21 cellular contexts compared by ENCODE assay signal in the genomic region with DNA sequence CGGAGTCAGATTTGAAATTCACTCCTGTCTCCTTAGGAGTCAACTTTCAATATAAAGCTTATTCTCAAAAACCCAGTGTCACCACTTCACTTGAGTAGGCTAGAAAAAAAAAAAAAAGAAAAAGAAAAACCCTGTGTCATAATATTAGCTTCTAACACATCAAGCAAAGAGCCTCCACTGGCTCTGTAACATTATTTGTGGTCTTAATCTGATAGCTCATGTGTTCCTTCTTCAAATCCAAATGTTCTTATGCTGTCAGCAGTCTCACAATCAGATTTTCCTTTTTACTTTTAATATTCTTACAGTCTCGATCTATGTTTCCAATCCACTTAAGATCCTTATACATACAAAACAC. TPM values are rescaled to one million over a fixed set of nuclear protein-coding genes. Genes with fewer than 3 reads are reported as not detected.
DNase-seq lines count a peak whose midpoint lies in the region; ATAC-seq and TF ChIP-seq lines count a peak whose summit lies in the region.
"Had no signal": no experiment of that assay in that cellular context is flagged by ENCODE, and none has a peak within 500 bp of the region (broad histone marks: within the 10 kb centered on the region; RNA-seq: fewer than 3 reads in every experiment).

No MANE protein-coding gene starts in this region.

- intact Hi-C loops in activated CD4-positive, alpha-beta memory T cell treated with anti-CD3 and anti-CD28 coated beads for 36 hours (cut with micrococcal nuclease): no loop called here
- intact Hi-C loops in Caco-2 (cut with micrococcal nuclease; ENCODE audit: unreplicated experiment): no loop called here

- H3K9me3 ChIP-seq in Caco-2: no peaks in the 10 kb centered on the region
- H3K9me3 ChIP-seq: A549 had no signal

- peaks cover 15% of the 10 kb centered on the region for H3K4me1 ChIP-seq in Caco-2
- H3K4me1 ChIP-seq: A549 had no signal

- DNase-seq in activated CD4-positive, alpha-beta memory T cell treated with anti-CD3 and anti-CD28 coated beads for 36 hours: no peak
- no peak for DNase-seq in activated CD4-positive, alpha-beta memory T cell treated with anti-CD3 and anti-CD28 coated beads, Interleukin-2, amount 10 ng/mL, durations not matched to agents 7 days and 5 days
- DNase-seq in Caco-2 (no peak), NCI-H226 (no peak)
- no peak for DNase-seq in activated naive CD8-positive, alpha-beta T cell treated with anti-CD3 and anti-CD28 coated beads for 36 hours
- DNase-seq in naive thymus-derived CD8-positive, alpha-beta T cell: no peak
- DNase-seq: activated naive CD8-positive, alpha-beta T cell treated with anti-CD3 and anti-CD28 coated beads, Interleukin-2, amount 10 ng/mL, durations not matched to agents 7 days and 5 days; DMS79; glutamatergic neuron; kidney; NCI-H1092; NCI-H1930; NCI-H446; nucleus accumbens; WERI-Rb-1 had no signal

- BruUV-seq in Caco-2 (replicated peaks; lab: Mats Ljungman, UMichigan): no TSS peak

- TF ChIP-seq CTCF in Caco-2 (IDR thresholded peaks at IDR 0.05; ENCODE audit: insufficient read depth in 1 of 2, low read depth in 1 of 2, low read length in 1 of 2, severe bottlenecking in 1 of 2, unreplicated experiment in 1 of 2): no peak

- peak overlapping the region; percentile 46 for H3K27ac Mint-ChIP-seq in activated CD4-positive, alpha-beta memory T cell treated with anti-CD3 and anti-CD28 coated beads for 36 hours
- H3K27ac Mint-ChIP-seq in activated CD4-positive, alpha-beta memory T cell treated with anti-CD3 and anti-CD28 coated beads, Interleukin-2, amount 10 ng/mL, durations not matched to agents 7 days and 5 days: no peak overlapping the region
- peak overlapping the region; percentile 73 for H3K27ac Mint-ChIP-seq in Caco-2 (ENCODE audit: unreplicated experiment)
- H3K27ac Mint-ChIP-seq in activated naive CD8-positive, alpha-beta T cell treated with anti-CD3 and anti-CD28 coated beads for 36 hours: peak overlapping the region; percentile 67
- H3K27ac Mint-ChIP-seq in naive thymus-derived CD8-positive, alpha-beta T cell: peak overlapping the region in 9 of 10 donors; percentile 24 to 81 (median 69)
- H3K27ac Mint-ChIP-seq: activated naive CD8-positive, alpha-beta T cell treated with anti-CD3 and anti-CD28 coated beads, Interleukin-2, amount 10 ng/mL, durations not matched to agents 7 days and 5 days had no signal

- H3K4me3 ChIP-seq in Caco-2 (ENCODE audit: low read depth, low read length): no peak overlapping the region
- H3K4me3 ChIP-seq: A549, lung had no signal

- no peaks in the 10 kb centered on the region for H3K27me3 ChIP-seq in Caco-2 (replicated peaks; ENCODE audit: control insufficient read depth, insufficient read depth, low read length)

- CTCF ChIA-PET in activated CD4-positive, alpha-beta memory T cell treated with anti-CD3 and anti-CD28 coated beads for 36 hours (lab: Charles Lee): no interaction called here
- CTCF ChIA-PET in activated CD4-positive, alpha-beta memory T cell treated with anti-CD3 and anti-CD28 coated beads, Interleukin-2, amount 10 ng/mL, durations not matched to agents 7 days and 5 days (lab: Charles Lee): no interaction called here
- CTCF ChIA-PET in Caco-2 (lab: Charles Lee): no interaction called here

- no peak for ATAC-seq in naive thymus-derived CD8-positive, alpha-beta T cell
- no peak for ATAC-seq in HG02884 (IDR thresholded peaks at IDR 0.05; ENCODE audit: unreplicated experiment)
- no peak for ATAC-seq in HG02840 (IDR thresholded peaks at IDR 0.05; ENCODE audit: low FRiP score, unreplicated experiment)
- ATAC-seq: A549, SK-N-SH treated with all-trans-retinoic acid at 6 μM for 48 hours had no signal

- no peaks in the 10 kb centered on the region for H3K9me3 Mint-ChIP-seq in activated CD4-positive, alpha-beta memory T cell treated with anti-CD3 and anti-CD28 coated beads for 36 hours
- H3K9me3 Mint-ChIP-seq in activated CD4-positive, alpha-beta memory T cell treated with anti-CD3 and anti-CD28 coated beads, Interleukin-2, amount 10 ng/mL, durations not matched to agents 7 days and 5 days: no peaks in the 10 kb centered on the region
- H3K9me3 Mint-ChIP-seq in Caco-2 (ENCODE audit: unreplicated experiment): no peaks in the 10 kb centered on the region
- no peaks in the 10 kb centered on the region for H3K9me3 Mint-ChIP-seq in activated naive CD8-positive, alpha-beta T cell treated with anti-CD3 and anti-CD28 coated beads for 36 hours
- H3K9me3 Mint-ChIP-seq in naive thymus-derived CD8-positive, alpha-beta T cell: no peaks in the 10 kb centered on the region
- H3K9me3 Mint-ChIP-seq: activated naive CD8-positive, alpha-beta T cell treated with anti-CD3 and anti-CD28 coated beads, Interleukin-2, amount 10 ng/mL, durations not matched to agents 7 days and 5 days; T-helper 2 cell treated with Interferon-gamma antibody and Interleukin-4, amounts not matched to agents 5 μg/mL and 100 μg/mL, for 36 hours had no signal

- peaks cover 38% of the 10 kb centered on the region for H3K36me3 Mint-ChIP-seq in activated CD4-positive, alpha-beta memory T cell treated with anti-CD3 and anti-CD28 coated beads for 36 hours
- peaks cover 61% of the 10 kb centered on the region for H3K36me3 Mint-ChIP-seq in activated CD4-positive, alpha-beta memory T cell treated with anti-CD3 and anti-CD28 coated beads, Interleukin-2, amount 10 ng/mL, durations not matched to agents 7 days and 5 days (ENCODE audit: low read depth)
- peaks cover 55% of the 10 kb centered on the region for H3K36me3 Mint-ChIP-seq in Caco-2 (ENCODE audit: insufficient read depth, unreplicated experiment)
- peaks cover 36% of the 10 kb centered on the region for H3K36me3 Mint-ChIP-seq in activated naive CD8-positive, alpha-beta T cell treated with anti-CD3 and anti-CD28 coated beads for 36 hours
- peaks cover 6 to 87% (median 43%) of the 10 kb centered on the region in 3 donors for H3K36me3 Mint-ChIP-seq in naive thymus-derived CD8-positive, alpha-beta T cell

- POLR2A ChIA-PET in activated CD4-positive, alpha-beta memory T cell treated with anti-CD3 and anti-CD28 coated beads for 36 hours (lab: Charles Lee): interaction anchor here (1.4 kb wide), 1 partner anchor 25 kb away, joined by 3 read pairs; a partner anchor contains a TSS
- POLR2A ChIA-PET in activated CD4-positive, alpha-beta memory T cell treated with anti-CD3 and anti-CD28 coated beads, Interleukin-2, amount 10 ng/mL, durations not matched to agents 7 days and 5 days (lab: Charles Lee): no interaction called here
- POLR2A ChIA-PET in Caco-2 (lab: Charles Lee): no interaction called here
- POLR2A ChIA-PET in naive thymus-derived CD8-positive, alpha-beta T cell (lab: Charles Lee): interaction anchor here (0.8 kb wide), 1 partner anchor 103 kb away, joined by 3 read pairs; no protein-coding TSS in a partner anchor

- H3K36me3 ChIP-seq in Caco-2 (ENCODE audit: control insufficient read depth, insufficient read depth, low read length): no peaks in the 10 kb centered on the region

- H3K4me3 Mint-ChIP-seq in activated CD4-positive, alpha-beta memory T cell treated with anti-CD3 and anti-CD28 coated beads for 36 hours: no peak overlapping the region
- no peak overlapping the region for H3K4me3 Mint-ChIP-seq in activated CD4-positive, alpha-beta memory T cell treated with anti-CD3 and anti-CD28 coated beads, Interleukin-2, amount 10 ng/mL, durations not matched to agents 7 days and 5 days
- H3K4me3 Mint-ChIP-seq in Caco-2 (ENCODE audit: unreplicated experiment): no peak overlapping the region
- H3K4me3 Mint-ChIP-seq in activated naive CD8-positive, alpha-beta T cell treated with anti-CD3 and anti-CD28 coated beads for 36 hours: no peak overlapping the region
- H3K4me3 Mint-ChIP-seq in naive thymus-derived CD8-positive, alpha-beta T cell: no peak overlapping the region
- H3K4me3 Mint-ChIP-seq: activated naive CD8-positive, alpha-beta T cell treated with anti-CD3 and anti-CD28 coated beads, Interleukin-2, amount 10 ng/mL, durations not matched to agents 7 days and 5 days; T-helper 2 cell treated with Interferon-gamma antibody and Interleukin-4, amounts not matched to agents 5 μg/mL and 100 μg/mL, for 36 hours had no signal

- H3K4me1 Mint-ChIP-seq in activated CD4-positive, alpha-beta memory T cell treated with anti-CD3 and anti-CD28 coated beads for 36 hours (ENCODE audit: low read depth): peaks cover 25% of the 10 kb centered on the region
- peaks cover 2% of the 10 kb centered on the region for H3K4me1 Mint-ChIP-seq in activated CD4-positive, alpha-beta memory T cell treated with anti-CD3 and anti-CD28 coated beads, Interleukin-2, amount 10 ng/mL, durations not matched to agents 7 days and 5 days
- H3K4me1 Mint-ChIP-seq in Caco-2 (ENCODE audit: low read depth, unreplicated experiment): peaks cover 13% of the 10 kb centered on the region
- peaks cover 25% of the 10 kb centered on the region for H3K4me1 Mint-ChIP-seq in activated naive CD8-positive, alpha-beta T cell treated with anti-CD3 and anti-CD28 coated beads for 36 hours
- peaks cover 12 to 38% (median 31%) of the 10 kb centered on the region in 4 donors for H3K4me1 Mint-ChIP-seq in naive thymus-derived CD8-positive, alpha-beta T cell

- no peaks in the 10 kb centered on the region for H3K27me3 Mint-ChIP-seq in activated CD4-positive, alpha-beta memory T cell treated with anti-CD3 and anti-CD28 coated beads for 36 hours
- no peaks in the 10 kb centered on the region for H3K27me3 Mint-ChIP-seq in activated CD4-positive, alpha-beta memory T cell treated with anti-CD3 and anti-CD28 coated beads, Interleukin-2, amount 10 ng/mL, durations not matched to agents 7 days and 5 days
- no peaks in the 10 kb centered on the region for H3K27me3 Mint-ChIP-seq in Caco-2 (ENCODE audit: insufficient read depth, unreplicated experiment)
- no peaks in the 10 kb centered on the region for H3K27me3 Mint-ChIP-seq in activated naive CD8-positive, alpha-beta T cell treated with anti-CD3 and anti-CD28 coated beads for 36 hours
- no peaks in the 10 kb centered on the region for H3K27me3 Mint-ChIP-seq in naive thymus-derived CD8-positive, alpha-beta T cell
- H3K27me3 Mint-ChIP-seq: activated naive CD8-positive, alpha-beta T cell treated with anti-CD3 and anti-CD28 coated beads, Interleukin-2, amount 10 ng/mL, durations not matched to agents 7 days and 5 days had no signal

RNA-seq across cellular contexts. Expression of a gene that starts 26.1 kb away (rescaled TPM):
- total RNA-seq in activated CD4-positive, alpha-beta memory T cell treated with anti-CD3 and anti-CD28 coated beads for 36 hours: 10 to 100 TPM; 82.3 to 85.9 TPM
- total RNA-seq in activated CD4-positive, alpha-beta memory T cell treated with anti-CD3 and anti-CD28 coated beads, Interleukin-2, amount 10 ng/mL, durations not matched to agents 7 days and 5 days: 10 to 100 TPM; 59.6 to 66.2 TPM
- total RNA-seq in Caco-2 (2022): 86.2 and 95.3 TPM in 2 replicates
- 100 to 1,000 TPM; 135 to 143 TPM for total RNA-seq in activated naive CD8-positive, alpha-beta T cell treated with anti-CD3 and anti-CD28 coated beads for 36 hours
- total RNA-seq in naive thymus-derived CD8-positive, alpha-beta T cell: 10 to 100 TPM; 10.7 to 16.1 TPM
- 10 to 100 TPM; 27.3 to 39.0 (median 36.8) TPM for polyA plus RNA-seq in naive thymus-derived CD8-positive, alpha-beta T cell

Comparison
In these comparisons a context has a peak if more than half of its experiments do, and no peak if none do; other contexts are left out.
1. POLR2A ChIA-PET loops: an anchor here in activated CD4-positive, alpha-beta memory T cell treated with anti-CD3 and anti-CD28 coated beads for 36 hours (1.4 kb wide) and naive thymus-derived CD8-positive, alpha-beta T cell (0.8 kb wide); none called in activated CD4-positive, alpha-beta memory T cell treated with anti-CD3 and anti-CD28 coated beads, Interleukin-2, amount 10 ng/mL, durations not matched to agents 7 days and 5 days and Caco-2.